17 cellular contexts compared by ENCODE assay signal in the genomic region with DNA sequence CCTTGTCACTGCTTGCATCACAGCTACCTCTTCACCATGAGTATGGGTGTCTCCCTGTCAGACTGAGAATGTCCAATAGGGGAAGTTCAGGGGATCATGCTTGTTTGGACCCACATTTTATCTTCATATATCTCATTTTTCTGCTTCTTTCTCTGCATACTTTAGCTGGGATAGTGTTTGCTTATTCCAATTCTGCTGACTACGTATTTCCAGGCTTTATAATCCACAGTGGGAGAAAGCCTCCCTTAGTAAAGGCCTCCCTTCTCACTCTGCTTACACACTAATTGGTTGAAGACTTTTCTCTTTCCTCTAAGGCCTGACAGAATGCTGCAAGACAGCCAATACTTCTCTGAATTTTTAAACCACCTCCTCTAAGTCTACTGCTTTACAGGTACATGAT.
DNase-seq lines count a peak whose midpoint lies in the region; ATAC-seq, FAIRE-seq and TF ChIP-seq lines count a peak whose summit lies in the region.
"Had no signal": no experiment of that assay in that cellular context is flagged by ENCODE, and none has a peak within 500 bp of the region (broad histone marks: within the 10 kb centered on the region; RNA-seq: fewer than 3 reads in every experiment).

No MANE protein-coding gene starts in this region.

- H3K9me1 ChIP-seq in keratinocyte (ENCODE audit: control insufficient read depth, extremely low read depth, insufficient read depth, low read length) = no peaks in the 10 kb centered on the region

- H3K9ac ChIP-seq in mammary epithelial cell (ENCODE audit: insufficient read depth, low read length) (no peak overlapping the region), keratinocyte (ENCODE audit: control insufficient read depth, extremely low read depth, insufficient read depth, low read length) (peak overlapping the region; percentile 43)
- H3K9ac ChIP-seq: BLaER1, GM23248 had no signal

- ATAC-seq in GM21717 (IDR thresholded peaks at IDR 0.05; ENCODE audit: unreplicated experiment) = no peak
- ATAC-seq: GM12878 had no signal

- WGBS in mammary epithelial cell (ENCODE audit: low coverage, missing lambda C conversion rate) = 31% methylated on average over 1 of the region's 1 CpG

- H4K20me1 ChIP-seq in mammary epithelial cell (ENCODE audit: insufficient read depth, low read length) (no peaks in the 10 kb centered on the region), keratinocyte (ENCODE audit: control insufficient read depth, extremely low read depth, insufficient read depth, low read length) (no peaks in the 10 kb centered on the region)
- H4K20me1 ChIP-seq: BLaER1 had no signal

- H3K4me3 ChIP-seq in mammary epithelial cell (replicated peaks in 1 of 3; ENCODE audit: insufficient read depth in 1 of 3, low read depth in 2 of 3, low read length in 3 of 3) = no peak overlapping the region
- no peak overlapping the region for H3K4me3 ChIP-seq in bronchial epithelial cell (ENCODE audit: low read depth, low read length)
- H3K4me3 ChIP-seq in keratinocyte (ENCODE audit: control insufficient read depth in 2 of 3, extremely low read depth in 1 of 3, insufficient read depth in 2 of 3, low read depth in 1 of 3, low read length in 3 of 3) = no peak overlapping the region
- no peak overlapping the region for H3K4me3 ChIP-seq in ascending aorta
- H3K4me3 ChIP-seq: BLaER1, GM12878, GM23248, HAP-1 had no signal

- dilution Hi-C loops in mammary epithelial cell (cut with HindIII; ENCODE audit: low sequenced_read_pairs) (no loop called here), keratinocyte (cut with MboI; ENCODE audit: extremely low pct_ligation_motif_present, low sequenced_read_pairs) (no loop called here)

- H3K27me3 Mint-ChIP-seq in MCF 10A (ENCODE audit: insufficient read depth, unreplicated experiment) = no peaks in the 10 kb centered on the region

- H3K36me3 Mint-ChIP-seq in MCF 10A (ENCODE audit: insufficient read depth, unreplicated experiment) = no peaks in the 10 kb centered on the region
- H3K36me3 Mint-ChIP-seq: CD14-positive monocyte; CD4-positive, alpha-beta memory T cell had no signal

- FAIRE-seq in bronchial epithelial cell (lab: Jason Lieb, UNC) (peak; percentile 95), keratinocyte (lab: Jason Lieb, UNC) (no peak)
- FAIRE-seq: GM12878, GM19239 had no signal

- H3K4me1 Mint-ChIP-seq in MCF 10A (ENCODE audit: insufficient read depth, unreplicated experiment) = no peaks in the 10 kb centered on the region
- H3K4me1 Mint-ChIP-seq: CD14-positive monocyte; CD4-positive, alpha-beta memory T cell had no signal

- H3K4me3 Mint-ChIP-seq in MCF 10A (ENCODE audit: unreplicated experiment) = no peak overlapping the region
- H3K4me3 Mint-ChIP-seq: CD14-positive monocyte; CD4-positive, alpha-beta memory T cell had no signal

- CTCF ChIA-PET in MCF 10A (lab: Yijun Ruan, JAX) (interaction anchor here (1.6 to 2.3 kb wide), 2 partner anchors 194 to 537 kb away, joined by 3 to 5 read pairs; no protein-coding TSS in a partner anchor), mammary epithelial cell (lab: Charles Lee; ENCODE audit: low non-redundant PET) (no interaction called here)

- no peaks in the 10 kb centered on the region for H3K4me1 ChIP-seq in mammary epithelial cell (ENCODE audit: insufficient read depth, low read length)
- H3K4me1 ChIP-seq in keratinocyte (ENCODE audit: control insufficient read depth, extremely low read depth, insufficient read depth, low read length) = peaks cover 4% of the 10 kb centered on the region
- no peaks in the 10 kb centered on the region for H3K4me1 ChIP-seq in ascending aorta
- H3K4me1 ChIP-seq: BLaER1, HAP-1 had no signal

- H3K79me2 ChIP-seq in mammary epithelial cell (ENCODE audit: insufficient read depth, low read length) = no peaks in the 10 kb centered on the region
- H3K79me2 ChIP-seq in keratinocyte (ENCODE audit: control insufficient read depth, insufficient read depth, low read length) = no peaks in the 10 kb centered on the region

- H2AFZ ChIP-seq in mammary epithelial cell (ENCODE audit: low read depth, low read length) = no peak overlapping the region
- no peak overlapping the region for H2AFZ ChIP-seq in keratinocyte (ENCODE audit: control insufficient read depth, low read length)
- H2AFZ ChIP-seq: GM23248 had no signal

- H3K9me3 Mint-ChIP-seq in MCF 10A (ENCODE audit: unreplicated experiment) = no peaks in the 10 kb centered on the region
- H3K9me3 Mint-ChIP-seq: CD14-positive monocyte had no signal

- POLR2A ChIA-PET in MCF 10A (lab: Yijun Ruan, JAX) = interaction anchor here (1.1 to 1.9 kb wide), 2 partner anchors 13 to 51 kb away, joined by 3 to 4 read pairs; no protein-coding TSS in a partner anchor

- TF ChIP-seq CTCF in MCF 10A (IDR thresholded peaks at IDR 0.05; ENCODE audit: unreplicated experiment) (no peak), mammary epithelial cell (conservative IDR thresholded peaks at IDR 0.05 in 1 of 2, IDR thresholded peaks at IDR 0.05 in 1 of 2; ENCODE audit: extremely low read depth in 1 of 2, insufficient read depth in 1 of 2, low read depth in 1 of 2, low read length in 2 of 2) (no peak), bronchial epithelial cell (IDR thresholded peaks at IDR 0.05; ENCODE audit: insufficient read depth, low read length, severe bottlenecking) (no peak), keratinocyte (optimal IDR thresholded peaks at IDR 0.05 in 1 of 3, IDR thresholded peaks at IDR 0.05 in 1 of 3, conservative IDR thresholded peaks at IDR 0.05 in 1 of 3; ENCODE audit: extremely low read depth in 1 of 3, insufficient read depth in 2 of 3, low read length in 3 of 3) (no peak), ascending aorta (IDR thresholded peaks at IDR 0.05) (no peak)

- TSS peak; percentile 91 for BruUV-seq in MCF 10A (replicated peaks; lab: Mats Ljungman, UMichigan)
- no TSS peak for BruUV-seq in mammary epithelial cell (replicated peaks; lab: Mats Ljungman, UMichigan)

- H3K9me3 ChIP-seq in mammary epithelial cell (replicated peaks; ENCODE audit: insufficient read depth, low read length) = no peaks in the 10 kb centered on the region
- H3K9me3 ChIP-seq in keratinocyte (ENCODE audit: control insufficient read depth, low read depth, low read length) = no peaks in the 10 kb centered on the region
- no peaks in the 10 kb centered on the region for H3K9me3 ChIP-seq in ascending aorta
- H3K9me3 ChIP-seq: BLaER1, HAP-1 had no signal

- H3K4me2 ChIP-seq in mammary epithelial cell (ENCODE audit: insufficient read depth, low read depth, low read length) (no peak overlapping the region), keratinocyte (ENCODE audit: control insufficient read depth, extremely low read depth, insufficient read depth, low read depth, low read length) (peak overlapping the region; percentile 14)
- H3K4me2 ChIP-seq: BLaER1 had no signal

- in situ Hi-C loops in mammary epithelial cell (cut with MboI; ENCODE audit: low sequenced_read_pairs in 2 of 2) = no loop called here

- H3K27ac Mint-ChIP-seq in MCF 10A (ENCODE audit: low read depth, unreplicated experiment) = no peak overlapping the region
- H3K27ac Mint-ChIP-seq: CD4-positive, alpha-beta memory T cell had no signal

- H3K27ac ChIP-seq in mammary epithelial cell (ENCODE audit: insufficient read depth, low read depth, low read length) = no peak overlapping the region
- peak overlapping the region; percentile 55 for H3K27ac ChIP-seq in keratinocyte (ENCODE audit: control insufficient read depth, insufficient read depth, low read length)
- H3K27ac ChIP-seq in ascending aorta = no peak overlapping the region
- H3K27ac ChIP-seq: 22Rv1, BLaER1, GM23248 had no signal

- H3K36me3 ChIP-seq in mammary epithelial cell (ENCODE audit: insufficient read depth, low read length) (no peaks in the 10 kb centered on the region), bronchial epithelial cell (ENCODE audit: control insufficient read depth, insufficient read depth, low read length) (no peaks in the 10 kb centered on the region), keratinocyte (ENCODE audit: control insufficient read depth in 2 of 2, extremely low read depth in 1 of 2, insufficient read depth in 2 of 2, low read length in 2 of 2) (no peaks in the 10 kb centered on the region), ascending aorta (no peaks in the 10 kb centered on the region)
- H3K36me3 ChIP-seq: BLaER1, HAP-1 had no signal

- DNase-seq in MCF 10A (ENCODE audit: unreplicated experiment) (no peak), mammary epithelial cell (no peak), bronchial epithelial cell (ENCODE audit: low read depth) (no peak), keratinocyte (ENCODE audit: low read depth, low spot score) (no peak), ascending aorta (ENCODE audit: low spot score in 2 of 2) (no peak), NCI-H146 (lab: John Stamatoyannopoulos, UW) (no peak)
- DNase-seq: Calu3; CD4-positive, alpha-beta memory T cell; DMS79 treated with DMSO at 0.1 percent for 48 hours; GM23248 had no signal

- intact Hi-C loops in MCF 10A (cut with micrococcal nuclease) (no loop called here), mammary epithelial cell (cut with micrococcal nuclease) (no loop called here), ascending aorta (cut with DNase I) (no loop called here)

- H3K27me3 ChIP-seq in mammary epithelial cell (ENCODE audit: insufficient read depth, low read length) (no peaks in the 10 kb centered on the region), bronchial epithelial cell (ENCODE audit: control insufficient read depth, insufficient read depth, low read length) (no peaks in the 10 kb centered on the region), keratinocyte (ENCODE audit: control insufficient read depth, extremely low read depth, insufficient read depth, low read length) (peaks cover 3% of the 10 kb centered on the region), ascending aorta (no peaks in the 10 kb centered on the region)
- H3K27me3 ChIP-seq: BLaER1 had no signal
